1 cellular context compared by ENCODE assay signal in the genomic region with DNA sequence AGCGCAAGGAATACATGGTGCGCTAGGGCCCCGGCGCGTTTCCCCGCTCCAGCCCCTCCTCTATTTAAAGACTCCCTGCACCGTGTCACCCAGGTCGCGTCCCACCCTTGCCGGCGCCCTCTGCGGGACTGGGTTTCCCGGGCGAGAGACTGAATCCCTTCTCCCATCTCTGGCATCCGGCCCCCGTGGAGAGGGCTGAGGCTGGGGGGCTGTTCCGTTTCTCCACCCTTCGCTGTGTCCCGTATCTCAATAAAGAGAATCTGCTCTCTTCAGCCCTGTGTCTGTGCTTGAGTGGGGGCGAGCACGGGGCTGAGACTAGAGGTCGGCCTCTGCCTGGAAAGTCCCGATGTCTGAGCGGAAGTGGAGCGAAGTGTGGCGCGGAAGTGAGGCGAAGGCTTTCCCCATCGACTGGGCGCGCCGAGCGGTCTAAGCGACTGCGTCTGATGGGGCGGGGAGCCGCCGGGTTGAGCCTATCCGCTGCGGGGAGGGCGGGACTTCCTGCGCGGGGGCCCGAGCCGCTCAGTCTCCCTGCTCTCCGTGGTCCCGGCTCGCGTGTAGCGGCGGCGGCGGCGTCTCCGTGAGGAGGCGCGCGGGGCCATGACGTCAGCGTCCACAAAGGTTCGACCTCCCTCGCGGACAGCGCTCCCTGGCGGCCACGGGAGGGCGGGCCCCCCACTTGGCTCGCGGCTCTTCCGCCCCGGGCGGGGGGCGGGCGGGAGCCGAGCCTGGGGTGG.
TF ChIP-seq lines count a peak whose summit lies in the region.

No MANE protein-coding gene starts in this region.

TF ChIP-seq in HepG2, 621 proteins besides CTCF, POLR2A, EP300 and RAD21 (continued from another document and continues in another):
- TF ChIP-seq ZNF644 (CRISPR knock-in tag; IDR thresholded peaks at IDR 0.05; ENCODE audit: low read depth) (no peak), ATF3 (CRISPR knock-in tag; IDR thresholded peaks at IDR 0.05) (peak; percentile 90), JUN (CRISPR knock-in tag; IDR thresholded peaks at IDR 0.05) (peak; percentile 83; the same call in 1 of the 2 replicates), ZNF792 (CRISPR knock-in tag; IDR thresholded peaks at IDR 0.05) (peak; percentile 64; the same call in 1 of the 2 replicates), SPEN (CRISPR knock-in tag; IDR thresholded peaks at IDR 0.05; ENCODE audit: low read depth) (peak; percentile 88), ZNF326 (CRISPR knock-in tag; IDR thresholded peaks at IDR 0.05; ENCODE audit: borderline replicate concordance) (no peak), SP140L (CRISPR knock-in tag; IDR thresholded peaks at IDR 0.05; ENCODE audit: borderline replicate concordance) (no peak), ZMYM3 (CRISPR knock-in tag; IDR thresholded peaks at IDR 0.05) (no peak; the same call in 1 of the 2 replicates), ZFP90 (CRISPR knock-in tag; IDR thresholded peaks at IDR 0.05; ENCODE audit: borderline replicate concordance) (no peak), EHMT2 (IDR thresholded peaks at IDR 0.05; ENCODE audit: borderline replicate concordance, low read depth, low read length) (no peak), ZNF83 (CRISPR knock-in tag; IDR thresholded peaks at IDR 0.05; ENCODE audit: borderline replicate concordance) (peak; percentile 79; the same call in 1 of the 2 replicates), XBP1 (CRISPR knock-in tag; IDR thresholded peaks at IDR 0.05) (no peak), PHF20 (CRISPR knock-in tag; IDR thresholded peaks at IDR 0.05) (peak; percentile 84), ZNF839 (CRISPR knock-in tag; IDR thresholded peaks at IDR 0.05; ENCODE audit: borderline replicate concordance) (no peak), MTF1 (CRISPR knock-in tag; IDR thresholded peaks at IDR 0.05) (no peak), ZNF615 (CRISPR knock-in tag; IDR thresholded peaks at IDR 0.05; ENCODE audit: borderline replicate concordance) (0 out of 2 replicates have a peak, but pooled peaks have one; percentile 53), RCOR2 (CRISPR knock-in tag; IDR thresholded peaks at IDR 0.05) (no peak), ZNF629 (CRISPR knock-in tag; conservative IDR thresholded peaks at IDR 0.05) (no peak), ZNF33A (CRISPR knock-in tag; IDR thresholded peaks at IDR 0.05; ENCODE audit: borderline replicate concordance) (no peak), HNRNPL (IDR thresholded peaks at IDR 0.05; ENCODE audit: low read depth, low read length) (no peak), PAF1 (CRISPR knock-in tag; IDR thresholded peaks at IDR 0.05) (no peak), NCOA1 (CRISPR knock-in tag; IDR thresholded peaks at IDR 0.05) (peak; percentile 95), KDM1A (CRISPR knock-in tag; IDR thresholded peaks at IDR 0.05) (peak; percentile 11; the same call in 1 of the 2 replicates), ZNF354B (CRISPR knock-in tag; IDR thresholded peaks at IDR 0.05) (no peak), MIER3 (CRISPR knock-in tag; IDR thresholded peaks at IDR 0.05; ENCODE audit: borderline replicate concordance) (no peak), MXD3 (CRISPR knock-in tag; IDR thresholded peaks at IDR 0.05) (peak; percentile 51; the same call in 1 of the 2 replicates), ZBTB34 (CRISPR knock-in tag; IDR thresholded peaks at IDR 0.05) (no peak), ZNF335 (CRISPR knock-in tag; IDR thresholded peaks at IDR 0.05) (no peak), ZNF414 (CRISPR knock-in tag; IDR thresholded peaks at IDR 0.05) (peak; percentile 83), ZFP91 (CRISPR knock-in tag; IDR thresholded peaks at IDR 0.05; ENCODE audit: borderline replicate concordance) (peak; percentile 85), SP1 (IDR thresholded peaks at IDR 0.05) (no peak), SP1 (CRISPR knock-in tag; IDR thresholded peaks at IDR 0.05) (peak; percentile 70), HNF1B (CRISPR knock-in tag; IDR thresholded peaks at IDR 0.05) (peak; percentile 19; the same call in 1 of the 2 replicates)
- TF ChIP-seq, protein P1, sequence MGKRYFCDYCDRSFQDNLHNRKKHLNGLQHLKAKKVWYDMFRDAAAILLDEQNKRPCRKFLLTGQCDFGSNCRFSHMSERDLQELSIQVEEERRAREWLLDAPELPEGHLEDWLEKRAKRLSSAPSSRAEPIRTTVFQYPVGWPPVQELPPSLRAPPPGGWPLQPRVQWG (CRISPR knock-in tag; IDR thresholded peaks at IDR 0.05; ENCODE audit: borderline replicate concordance, low read depth), result no peak
- TF ChIP-seq, protein P2, sequence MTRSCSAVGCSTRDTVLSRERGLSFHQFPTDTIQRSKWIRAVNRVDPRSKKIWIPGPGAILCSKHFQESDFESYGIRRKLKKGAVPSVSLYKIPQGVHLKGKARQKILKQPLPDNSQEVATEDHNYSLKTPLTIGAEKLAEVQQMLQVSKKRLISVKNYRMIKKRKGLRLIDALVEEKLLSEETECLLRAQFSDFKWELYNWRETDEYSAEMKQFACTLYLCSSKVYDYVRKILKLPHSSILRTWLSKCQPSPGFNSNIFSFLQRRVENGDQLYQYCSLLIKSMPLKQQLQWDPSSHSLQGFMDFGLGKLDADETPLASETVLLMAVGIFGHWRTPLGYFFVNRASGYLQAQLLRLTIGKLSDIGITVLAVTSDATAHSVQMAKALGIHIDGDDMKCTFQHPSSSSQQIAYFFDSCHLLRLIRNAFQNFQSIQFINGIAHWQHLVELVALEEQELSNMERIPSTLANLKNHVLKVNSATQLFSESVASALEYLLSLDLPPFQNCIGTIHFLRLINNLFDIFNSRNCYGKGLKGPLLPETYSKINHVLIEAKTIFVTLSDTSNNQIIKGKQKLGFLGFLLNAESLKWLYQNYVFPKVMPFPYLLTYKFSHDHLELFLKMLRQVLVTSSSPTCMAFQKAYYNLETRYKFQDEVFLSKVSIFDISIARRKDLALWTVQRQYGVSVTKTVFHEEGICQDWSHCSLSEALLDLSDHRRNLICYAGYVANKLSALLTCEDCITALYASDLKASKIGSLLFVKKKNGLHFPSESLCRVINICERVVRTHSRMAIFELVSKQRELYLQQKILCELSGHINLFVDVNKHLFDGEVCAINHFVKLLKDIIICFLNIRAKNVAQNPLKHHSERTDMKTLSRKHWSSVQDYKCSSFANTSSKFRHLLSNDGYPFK (CRISPR knock-in tag; IDR thresholded peaks at IDR 0.05; ENCODE audit: borderline replicate concordance), result peak; percentile 89; the same call in 1 of the 2 replicates
- TF ChIP-seq, protein P3, sequence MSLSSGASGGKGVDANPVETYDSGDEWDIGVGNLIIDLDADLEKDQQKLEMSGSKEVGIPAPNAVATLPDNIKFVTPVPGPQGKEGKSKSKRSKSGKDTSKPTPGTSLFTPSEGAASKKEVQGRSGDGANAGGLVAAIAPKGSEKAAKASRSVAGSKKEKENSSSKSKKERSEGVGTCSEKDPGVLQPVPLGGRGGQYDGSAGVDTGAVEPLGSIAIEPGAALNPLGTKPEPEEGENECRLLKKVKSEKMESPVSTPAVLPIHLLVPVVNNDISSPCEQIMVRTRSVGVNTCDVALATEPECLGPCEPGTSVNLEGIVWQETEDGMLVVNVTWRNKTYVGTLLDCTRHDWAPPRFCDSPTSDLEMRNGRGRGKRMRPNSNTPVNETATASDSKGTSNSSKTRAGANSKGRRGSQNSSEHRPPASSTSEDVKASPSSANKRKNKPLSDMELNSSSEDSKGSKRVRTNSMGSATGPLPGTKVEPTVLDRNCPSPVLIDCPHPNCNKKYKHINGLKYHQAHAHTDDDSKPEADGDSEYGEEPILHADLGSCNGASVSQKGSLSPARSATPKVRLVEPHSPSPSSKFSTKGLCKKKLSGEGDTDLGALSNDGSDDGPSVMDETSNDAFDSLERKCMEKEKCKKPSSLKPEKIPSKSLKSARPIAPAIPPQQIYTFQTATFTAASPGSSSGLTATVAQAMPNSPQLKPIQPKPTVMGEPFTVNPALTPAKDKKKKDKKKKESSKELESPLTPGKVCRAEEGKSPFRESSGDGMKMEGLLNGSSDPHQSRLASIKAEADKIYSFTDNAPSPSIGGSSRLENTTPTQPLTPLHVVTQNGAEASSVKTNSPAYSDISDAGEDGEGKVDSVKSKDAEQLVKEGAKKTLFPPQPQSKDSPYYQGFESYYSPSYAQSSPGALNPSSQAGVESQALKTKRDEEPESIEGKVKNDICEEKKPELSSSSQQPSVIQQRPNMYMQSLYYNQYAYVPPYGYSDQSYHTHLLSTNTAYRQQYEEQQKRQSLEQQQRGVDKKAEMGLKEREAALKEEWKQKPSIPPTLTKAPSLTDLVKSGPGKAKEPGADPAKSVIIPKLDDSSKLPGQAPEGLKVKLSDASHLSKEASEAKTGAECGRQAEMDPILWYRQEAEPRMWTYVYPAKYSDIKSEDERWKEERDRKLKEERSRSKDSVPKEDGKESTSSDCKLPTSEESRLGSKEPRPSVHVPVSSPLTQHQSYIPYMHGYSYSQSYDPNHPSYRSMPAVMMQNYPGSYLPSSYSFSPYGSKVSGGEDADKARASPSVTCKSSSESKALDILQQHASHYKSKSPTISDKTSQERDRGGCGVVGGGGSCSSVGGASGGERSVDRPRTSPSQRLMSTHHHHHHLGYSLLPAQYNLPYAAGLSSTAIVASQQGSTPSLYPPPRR (CRISPR knock-in tag; IDR thresholded peaks at IDR 0.05; ENCODE audit: borderline replicate concordance), result peak; percentile 64; the same call in 1 of the 2 replicates
- TF ChIP-seq, protein P4, sequence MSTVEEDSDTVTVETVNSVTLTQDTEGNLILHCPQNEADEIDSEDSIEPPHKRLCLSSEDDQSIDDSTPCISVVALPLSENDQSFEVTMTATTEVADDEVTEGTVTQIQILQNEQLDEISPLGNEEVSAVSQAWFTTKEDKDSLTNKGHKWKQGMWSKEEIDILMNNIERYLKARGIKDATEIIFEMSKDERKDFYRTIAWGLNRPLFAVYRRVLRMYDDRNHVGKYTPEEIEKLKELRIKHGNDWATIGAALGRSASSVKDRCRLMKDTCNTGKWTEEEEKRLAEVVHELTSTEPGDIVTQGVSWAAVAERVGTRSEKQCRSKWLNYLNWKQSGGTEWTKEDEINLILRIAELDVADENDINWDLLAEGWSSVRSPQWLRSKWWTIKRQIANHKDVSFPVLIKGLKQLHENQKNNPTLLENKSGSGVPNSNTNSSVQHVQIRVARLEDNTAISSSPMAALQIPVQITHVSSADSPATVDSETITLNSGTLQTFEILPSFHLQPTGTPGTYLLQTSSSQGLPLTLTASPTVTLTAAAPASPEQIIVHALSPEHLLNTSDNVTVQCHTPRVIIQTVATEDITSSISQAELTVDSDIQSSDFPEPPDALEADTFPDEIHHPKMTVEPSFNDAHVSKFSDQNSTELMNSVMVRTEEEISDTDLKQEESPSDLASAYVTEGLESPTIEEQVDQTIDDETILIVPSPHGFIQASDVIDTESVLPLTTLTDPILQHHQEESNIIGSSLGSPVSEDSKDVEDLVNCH (CRISPR knock-in tag; IDR thresholded peaks at IDR 0.05), result no peak
- TF ChIP-seq, protein P5, sequence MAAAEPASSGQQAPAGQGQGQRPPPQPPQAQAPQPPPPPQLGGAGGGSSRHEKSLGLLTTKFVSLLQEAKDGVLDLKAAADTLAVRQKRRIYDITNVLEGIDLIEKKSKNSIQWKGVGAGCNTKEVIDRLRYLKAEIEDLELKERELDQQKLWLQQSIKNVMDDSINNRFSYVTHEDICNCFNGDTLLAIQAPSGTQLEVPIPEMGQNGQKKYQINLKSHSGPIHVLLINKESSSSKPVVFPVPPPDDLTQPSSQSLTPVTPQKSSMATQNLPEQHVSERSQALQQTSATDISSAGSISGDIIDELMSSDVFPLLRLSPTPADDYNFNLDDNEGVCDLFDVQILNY (CRISPR knock-in tag; conservative IDR thresholded peaks at IDR 0.05), result no peak
- TF ChIP-seq, protein P6, sequence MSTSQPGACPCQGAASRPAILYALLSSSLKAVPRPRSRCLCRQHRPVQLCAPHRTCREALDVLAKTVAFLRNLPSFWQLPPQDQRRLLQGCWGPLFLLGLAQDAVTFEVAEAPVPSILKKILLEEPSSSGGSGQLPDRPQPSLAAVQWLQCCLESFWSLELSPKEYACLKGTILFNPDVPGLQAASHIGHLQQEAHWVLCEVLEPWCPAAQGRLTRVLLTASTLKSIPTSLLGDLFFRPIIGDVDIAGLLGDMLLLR (CRISPR knock-in tag; IDR thresholded peaks at IDR 0.05), result 0 out of 2 replicates have a peak, but pooled peaks have one; percentile 71
